Comparison of ENCODE assay signal across 1 cellular context in the genomic region with DNA sequence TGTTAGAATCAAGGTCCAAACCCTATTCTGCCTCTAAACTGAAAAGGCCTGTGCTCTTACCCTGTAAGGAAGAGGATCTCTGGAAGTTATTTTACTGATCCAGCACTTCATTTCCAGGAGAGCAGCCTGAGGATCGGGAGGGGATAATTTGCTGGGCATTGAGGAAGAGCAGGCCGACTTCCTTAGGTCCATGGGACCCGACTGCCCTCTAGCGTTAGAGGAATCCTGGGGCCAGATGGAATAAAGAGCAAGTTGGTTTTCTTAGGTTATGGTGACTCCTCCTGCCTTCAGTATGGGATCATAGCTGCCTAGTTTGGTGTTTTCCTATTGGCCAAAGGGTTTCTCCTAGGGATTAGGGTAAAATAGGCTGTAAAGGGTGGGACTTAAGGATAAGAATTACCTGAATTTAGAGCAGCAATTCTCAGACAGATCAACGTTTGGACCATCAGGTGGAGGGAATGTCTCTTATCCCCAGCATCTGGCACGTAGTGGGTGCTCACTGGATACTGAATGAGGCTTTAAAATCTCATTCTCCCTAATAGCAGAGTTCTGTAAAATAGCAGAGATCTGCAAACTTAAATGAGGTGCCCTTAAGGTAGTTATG.
TF ChIP-seq lines count a peak whose summit lies in the region.

No MANE protein-coding gene starts in this region.

TF ChIP-seq in K562, 482 proteins besides CTCF, POLR2A, EP300 and RAD21 (continued from another document):
- TF ChIP-seq, protein P1, sequence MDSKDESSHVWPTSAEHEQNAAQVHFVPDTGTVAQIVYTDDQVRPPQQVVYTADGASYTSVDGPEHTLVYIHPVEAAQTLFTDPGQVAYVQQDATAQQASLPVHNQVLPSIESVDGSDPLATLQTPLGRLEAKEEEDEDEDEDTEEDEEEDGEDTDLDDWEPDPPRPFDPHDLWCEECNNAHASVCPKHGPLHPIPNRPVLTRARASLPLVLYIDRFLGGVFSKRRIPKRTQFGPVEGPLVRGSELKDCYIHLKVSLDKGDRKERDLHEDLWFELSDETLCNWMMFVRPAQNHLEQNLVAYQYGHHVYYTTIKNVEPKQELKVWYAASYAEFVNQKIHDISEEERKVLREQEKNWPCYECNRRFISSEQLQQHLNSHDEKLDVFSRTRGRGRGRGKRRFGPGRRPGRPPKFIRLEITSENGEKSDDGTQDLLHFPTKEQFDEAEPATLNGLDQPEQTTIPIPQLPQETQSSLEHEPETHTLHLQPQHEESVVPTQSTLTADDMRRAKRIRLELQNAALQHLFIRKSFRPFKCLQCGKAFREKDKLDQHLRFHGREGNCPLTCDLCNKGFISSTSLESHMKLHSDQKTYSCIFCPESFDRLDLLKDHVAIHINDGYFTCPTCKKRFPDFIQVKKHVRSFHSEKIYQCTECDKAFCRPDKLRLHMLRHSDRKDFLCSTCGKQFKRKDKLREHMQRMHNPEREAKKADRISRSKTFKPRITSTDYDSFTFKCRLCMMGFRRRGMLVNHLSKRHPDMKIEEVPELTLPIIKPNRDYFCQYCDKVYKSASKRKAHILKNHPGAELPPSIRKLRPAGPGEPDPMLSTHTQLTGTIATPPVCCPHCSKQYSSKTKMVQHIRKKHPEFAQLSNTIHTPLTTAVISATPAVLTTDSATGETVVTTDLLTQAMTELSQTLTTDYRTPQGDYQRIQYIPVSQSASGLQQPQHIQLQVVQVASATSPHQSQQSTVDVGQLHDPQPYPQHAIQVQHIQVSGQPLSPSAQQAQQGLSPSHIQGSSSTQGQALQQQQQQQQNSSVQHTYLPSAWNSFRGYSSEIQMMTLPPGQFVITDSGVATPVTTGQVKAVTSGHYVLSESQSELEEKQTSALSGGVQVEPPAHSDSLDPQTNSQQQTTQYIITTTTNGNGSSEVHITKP (IDR thresholded peaks at IDR 0.05; ENCODE audit: partially characterized antibody) = no peak
- TF ChIP-seq NFYB (IDR thresholded peaks at IDR 0.05; ENCODE audit: extremely low read depth, insufficient read length) = no peak
- no peak for TF ChIP-seq CBX8 (IDR thresholded peaks at IDR 0.05; ENCODE audit: borderline replicate concordance, extremely low read depth, low read depth, low read length, poor library complexity, severe bottlenecking)
- TF ChIP-seq MYC (IDR thresholded peaks at IDR 0.05; ENCODE audit: low read depth, low read length) = no peak
- TF ChIP-seq MYC (CRISPR knock-in tag; IDR thresholded peaks at IDR 0.05; ENCODE audit: borderline replicate concordance, low read depth) = no peak
- TF ChIP-seq, protein P2, sequence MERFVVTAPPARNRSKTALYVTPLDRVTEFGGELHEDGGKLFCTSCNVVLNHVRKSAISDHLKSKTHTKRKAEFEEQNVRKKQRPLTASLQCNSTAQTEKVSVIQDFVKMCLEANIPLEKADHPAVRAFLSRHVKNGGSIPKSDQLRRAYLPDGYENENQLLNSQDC (CRISPR knock-in tag; IDR thresholded peaks at IDR 0.05) = no peak
